8 cellular contexts compared by ENCODE assay signal in genomic region chr12:124453419-124454351, GRCh38.
DNase-seq lines count a peak whose midpoint lies in the region; ATAC-seq and TF ChIP-seq lines count a peak whose summit lies in the region.

No MANE protein-coding gene starts in this region.

- intact Hi-C loops in activated CD4-positive, alpha-beta T cell treated with anti-CD3 and anti-CD28 coated beads for 36 hours (cut with DNase I, micrococcal nuclease), result loop anchor here (1.0 to 5.0 kb wide), 9 partner anchors 13 to 321 kb away; partner anchors contain the start of gene NCOR2 (in 1 of the 2)

- H3K4me3 ChIP-seq in Jurkat, Clone E6-1 (ENCODE audit: low read length), result 0 out of 2 replicates have a peak overlapping the region, but pooled peaks have one; percentile 5
- H3K4me3 ChIP-seq in choroid plexus epithelial cell (ENCODE audit: low read depth, low read length), result no peak overlapping the region

- POLR2A ChIA-PET in activated CD4-positive, alpha-beta T cell treated with anti-CD3 and anti-CD28 coated beads for 36 hours (lab: Charles Lee), result interaction anchor here (0.6 to 1.2 kb wide), 3 partner anchors 13 to 321 kb away, joined by 3 to 5 read pairs (median 3); no protein-coding TSS in a partner anchor

- H3K9me3 Mint-ChIP-seq in activated CD4-positive, alpha-beta T cell treated with anti-CD3 and anti-CD28 coated beads for 36 hours (ENCODE audit: low read depth), result no peaks in the 10 kb centered on the region
- no peaks in the 10 kb centered on the region for H3K9me3 Mint-ChIP-seq in mesothelial cell of epicardium

- peak; percentile 66 for ATAC-seq in GM21717 (IDR thresholded peaks at IDR 0.05; ENCODE audit: unreplicated experiment)
- peak; percentile 90 for ATAC-seq in activated CD4-positive, alpha-beta T cell treated with anti-CD3 and anti-CD28 coated beads for 36 hours

- no peaks in the 10 kb centered on the region for H3K27me3 Mint-ChIP-seq in activated CD4-positive, alpha-beta T cell treated with anti-CD3 and anti-CD28 coated beads for 36 hours
- no peaks in the 10 kb centered on the region for H3K27me3 Mint-ChIP-seq in mesothelial cell of epicardium (ENCODE audit: low read depth)

- CTCF ChIA-PET in activated CD4-positive, alpha-beta T cell treated with anti-CD3 and anti-CD28 coated beads for 36 hours (lab: Charles Lee), result interaction anchor here (0.6 to 1.6 kb wide), 5 partner anchors 13 to 586 kb away, joined by 3 to 5 read pairs (median 4); no protein-coding TSS in a partner anchor

- peak overlapping the region; percentile 37 for H3K27ac Mint-ChIP-seq in activated CD4-positive, alpha-beta T cell treated with anti-CD3 and anti-CD28 coated beads for 36 hours
- H3K27ac Mint-ChIP-seq in mesothelial cell of epicardium, result peak overlapping the region; percentile 12

- H3K4me1 Mint-ChIP-seq in activated CD4-positive, alpha-beta T cell treated with anti-CD3 and anti-CD28 coated beads for 36 hours, result peaks cover 64% of the 10 kb centered on the region
- H3K4me1 Mint-ChIP-seq in mesothelial cell of epicardium, result peaks cover 2% of the 10 kb centered on the region

- DNase-seq in GDM1 (lab: John Stamatoyannopoulos, UW), result peak; percentile 90
- peak; percentile 56 for DNase-seq in Jurkat, Clone E6-1 (ENCODE audit: low read depth, low spot score)
- DNase-seq in activated CD4-positive, alpha-beta T cell treated with anti-CD3 and anti-CD28 coated beads for 36 hours, result peak; percentile 93
- peak; percentile 30 for DNase-seq in choroid plexus epithelial cell (ENCODE audit: low read depth)
- no peak for DNase-seq in mesothelial cell of epicardium (ENCODE audit: low spot score in 2 of 2, unreplicated experiment in 2 of 2)
- DNase-seq in stimulated activated CD8-positive, alpha-beta memory T cell treated with anti-CD3 and anti-CD28 coated beads, Interleukin-7, amount 100 ng/mL, for 1 hour (ENCODE audit: low read depth in 2 of 2), result peak; percentile 59 to 74
- no peak for DNase-seq in NCI-H1436 (lab: John Stamatoyannopoulos, UW)

- peaks cover 14% of the 10 kb centered on the region for H3K36me3 Mint-ChIP-seq in activated CD4-positive, alpha-beta T cell treated with anti-CD3 and anti-CD28 coated beads for 36 hours (ENCODE audit: low read depth)
- peaks cover 15% of the 10 kb centered on the region for H3K36me3 Mint-ChIP-seq in mesothelial cell of epicardium

- peak overlapping the region; percentile 17 for H3K4me3 Mint-ChIP-seq in activated CD4-positive, alpha-beta T cell treated with anti-CD3 and anti-CD28 coated beads for 36 hours
- H3K4me3 Mint-ChIP-seq in mesothelial cell of epicardium, result no peak overlapping the region

- TF ChIP-seq CTCF in choroid plexus epithelial cell (conservative IDR thresholded peaks at IDR 0.05; ENCODE audit: low read depth, low read length) (no peak), mesothelial cell of epicardium (IDR thresholded peaks at IDR 0.05; ENCODE audit: unreplicated experiment) (no peak)

Comparison
In these comparisons a context has a peak if more than half of its experiments do, and no peak if none do; other contexts are left out.
1. DNase-seq: peak in GDM1 (single experiment), Jurkat, Clone E6-1 (single experiment), activated CD4-positive, alpha-beta T cell treated with anti-CD3 and anti-CD28 coated beads for 36 hours (single experiment), choroid plexus epithelial cell (single experiment) and stimulated activated CD8-positive, alpha-beta memory T cell treated with anti-CD3 and anti-CD28 coated beads, Interleukin-7, amount 100 ng/mL, for 1 hour (2 of 2); none in mesothelial cell of epicardium (0 of 2) and NCI-H1436 (single experiment).